9 cellular contexts compared by ENCODE assay signal in the genomic region with DNA sequence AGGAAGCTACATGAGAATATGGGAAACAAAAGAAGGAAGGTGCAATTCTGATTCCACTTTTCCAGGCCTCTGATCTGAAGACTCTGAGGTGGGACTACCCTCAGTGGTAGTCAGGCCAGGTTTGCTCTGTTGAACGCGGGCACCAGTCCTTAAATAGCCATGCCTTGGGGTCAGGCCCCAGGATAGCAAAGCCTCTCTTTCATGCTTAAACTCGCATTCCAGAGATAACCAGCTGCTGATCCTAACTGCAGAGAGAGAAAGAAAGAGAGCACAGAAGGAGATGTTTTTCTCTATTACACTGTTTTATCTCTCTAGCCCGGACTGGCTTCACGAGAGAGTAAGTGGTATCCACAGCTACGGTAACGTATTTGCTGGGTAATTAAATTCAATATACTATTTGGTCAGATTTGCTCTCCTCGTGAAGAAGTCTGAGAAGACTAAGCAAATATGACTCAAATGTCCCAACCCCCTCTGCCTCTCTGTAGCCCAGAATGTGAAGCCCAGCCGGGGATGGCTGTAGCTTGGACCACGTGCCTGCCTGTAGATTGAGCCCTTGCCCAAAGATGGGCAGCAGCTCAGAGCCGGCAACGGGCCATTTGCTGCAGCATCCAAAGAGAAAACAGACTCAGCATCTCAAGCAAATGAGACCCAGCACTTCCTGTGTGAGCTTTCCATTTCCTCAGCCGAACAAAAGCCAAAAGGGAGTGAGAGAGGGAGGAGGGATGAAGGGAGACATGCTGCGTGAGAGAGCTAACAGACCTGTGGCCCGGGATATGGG.
A peak's percentile ranks its signal among the peaks of the same experiment; 100 is the strongest.
DNase-seq lines count a peak whose midpoint lies in the region; ATAC-seq and TF ChIP-seq lines count a peak whose summit lies in the region.
"Had no signal": no experiment of that assay in that cellular context is flagged by ENCODE, and none has a peak within 500 bp of the region (broad histone marks: within the 10 kb centered on the region; RNA-seq: fewer than 3 reads in every experiment).

No MANE protein-coding gene starts in this region.

- peak; percentile 87 for DNase-seq in EL
- peak; percentile 91 for DNase-seq in astrocyte of the hippocampus (ENCODE audit: low read depth, low spot score)
- DNase-seq in hypothalamus (lab: John Stamatoyannopoulos, UW): peak in 44 of 51 donors; percentile 10 to 82 (median 56)
- peak; percentile 67 for DNase-seq in sciatic nerve (ENCODE audit: low spot score)
- DNase-seq in NCI-H1436 treated with DMSO at 0.1 percent for 48 hours (lab: John Stamatoyannopoulos, UW): no peak
- DNase-seq in NCI-H2196 treated with DMSO at 0.1 percent for 48 hours (lab: John Stamatoyannopoulos, UW; ENCODE audit: unreplicated experiment): no peak
- no peak for DNase-seq in NAMALWA (ENCODE audit: low spot score)
- no peak for DNase-seq in PC-9
- DNase-seq: foreskin melanocyte had no signal

- no peaks in the 10 kb centered on the region for H3K27me3 ChIP-seq in PC-9 (ENCODE audit: insufficient read depth, low read depth)

- H3K27ac ChIP-seq in PC-9: no peak overlapping the region

- H3F3A ChIP-seq in PC-9 (ENCODE audit: insufficient read depth, low read depth): no peaks in the 10 kb centered on the region

- no peaks in the 10 kb centered on the region for H3K36me3 ChIP-seq in PC-9 (ENCODE audit: low read depth)

- BruUV-seq in PC-9 (replicated peaks; lab: Mats Ljungman, UMichigan): no TSS peak

- no peak for TF ChIP-seq CTCF in PC-9 (conservative IDR thresholded peaks at IDR 0.05)

- no peaks in the 10 kb centered on the region for H4K20me1 ChIP-seq in PC-9 (ENCODE audit: insufficient read depth)

- H3K9me3 ChIP-seq in PC-9 (ENCODE audit: insufficient read depth, low read depth): no peaks in the 10 kb centered on the region

- CTCF ChIA-PET in PC-9 (lab: Charles Lee): no interaction called here

- no peaks in the 10 kb centered on the region for H3K79me2 ChIP-seq in PC-9 (ENCODE audit: low read depth)

- intact Hi-C loops in sciatic nerve (cut with DNase I): no loop called here
- intact Hi-C loops in PC-9 (cut with micrococcal nuclease; ENCODE audit: unreplicated experiment): no loop called here

- no peak overlapping the region for H2AFZ ChIP-seq in PC-9

- POLR2A ChIA-PET in PC-9 (lab: Charles Lee; ENCODE audit: unreplicated experiment): no interaction called here

- ATAC-seq in sciatic nerve: peak; percentile 14

- H3K4me3 ChIP-seq in PC-9: no peak overlapping the region

- no peaks in the 10 kb centered on the region for H3K9me2 ChIP-seq in PC-9 (ENCODE audit: insufficient read depth)

- no peaks in the 10 kb centered on the region for H3K4me1 ChIP-seq in PC-9 (replicated peaks; ENCODE audit: insufficient read depth)

- H3K4me2 ChIP-seq in PC-9: no peak overlapping the region

Comparison
In these comparisons a context has a peak if more than half of its experiments do, and no peak if none do; other contexts are left out.
1. DNase-seq: peak in EL (single experiment), astrocyte of the hippocampus (single experiment), hypothalamus (44 of 51) and sciatic nerve (single experiment); none in NCI-H1436 treated with DMSO at 0.1 percent for 48 hours (single experiment), NCI-H2196 treated with DMSO at 0.1 percent for 48 hours (single experiment), NAMALWA (single experiment) and PC-9 (0 of 2).